Comparison of ENCODE assay signal across 1 cellular context in the genomic region with DNA sequence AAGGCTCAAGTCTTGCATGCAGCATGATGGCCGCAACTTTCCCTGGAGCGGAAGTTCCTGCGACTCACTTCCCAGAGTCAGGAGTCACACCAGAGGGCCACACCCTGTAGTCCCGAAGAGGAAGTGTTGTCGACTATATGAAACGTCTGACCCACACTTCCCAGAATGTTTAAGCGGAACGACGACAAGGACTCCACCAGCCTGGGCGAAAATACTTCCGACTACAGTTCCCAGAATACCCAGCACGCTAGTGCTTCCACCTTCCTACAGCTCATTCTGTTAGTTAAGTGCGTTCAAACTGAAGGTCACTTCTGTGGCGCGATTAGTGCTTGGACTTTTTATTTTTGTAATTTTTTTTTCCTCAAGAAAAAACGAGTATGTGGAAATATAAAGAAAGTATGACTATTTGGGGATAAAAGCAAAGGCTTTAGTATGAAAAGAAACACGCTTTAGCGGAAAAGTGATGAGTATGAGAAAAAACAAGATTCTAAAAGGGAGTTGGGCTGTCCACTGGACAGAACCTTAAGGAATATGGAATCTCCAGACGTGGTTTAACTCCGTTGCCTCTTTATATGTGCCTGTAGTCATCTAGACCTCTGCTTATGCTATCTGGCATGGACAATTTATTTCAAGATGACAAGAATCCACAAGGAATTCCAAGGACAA.
TF ChIP-seq lines count a peak whose summit lies in the region.

No MANE protein-coding gene starts in this region.

TF ChIP-seq in K562, 482 proteins besides CTCF, POLR2A, EP300 and RAD21 (continued from another document and continues in another):
- TF ChIP-seq, protein P1, sequence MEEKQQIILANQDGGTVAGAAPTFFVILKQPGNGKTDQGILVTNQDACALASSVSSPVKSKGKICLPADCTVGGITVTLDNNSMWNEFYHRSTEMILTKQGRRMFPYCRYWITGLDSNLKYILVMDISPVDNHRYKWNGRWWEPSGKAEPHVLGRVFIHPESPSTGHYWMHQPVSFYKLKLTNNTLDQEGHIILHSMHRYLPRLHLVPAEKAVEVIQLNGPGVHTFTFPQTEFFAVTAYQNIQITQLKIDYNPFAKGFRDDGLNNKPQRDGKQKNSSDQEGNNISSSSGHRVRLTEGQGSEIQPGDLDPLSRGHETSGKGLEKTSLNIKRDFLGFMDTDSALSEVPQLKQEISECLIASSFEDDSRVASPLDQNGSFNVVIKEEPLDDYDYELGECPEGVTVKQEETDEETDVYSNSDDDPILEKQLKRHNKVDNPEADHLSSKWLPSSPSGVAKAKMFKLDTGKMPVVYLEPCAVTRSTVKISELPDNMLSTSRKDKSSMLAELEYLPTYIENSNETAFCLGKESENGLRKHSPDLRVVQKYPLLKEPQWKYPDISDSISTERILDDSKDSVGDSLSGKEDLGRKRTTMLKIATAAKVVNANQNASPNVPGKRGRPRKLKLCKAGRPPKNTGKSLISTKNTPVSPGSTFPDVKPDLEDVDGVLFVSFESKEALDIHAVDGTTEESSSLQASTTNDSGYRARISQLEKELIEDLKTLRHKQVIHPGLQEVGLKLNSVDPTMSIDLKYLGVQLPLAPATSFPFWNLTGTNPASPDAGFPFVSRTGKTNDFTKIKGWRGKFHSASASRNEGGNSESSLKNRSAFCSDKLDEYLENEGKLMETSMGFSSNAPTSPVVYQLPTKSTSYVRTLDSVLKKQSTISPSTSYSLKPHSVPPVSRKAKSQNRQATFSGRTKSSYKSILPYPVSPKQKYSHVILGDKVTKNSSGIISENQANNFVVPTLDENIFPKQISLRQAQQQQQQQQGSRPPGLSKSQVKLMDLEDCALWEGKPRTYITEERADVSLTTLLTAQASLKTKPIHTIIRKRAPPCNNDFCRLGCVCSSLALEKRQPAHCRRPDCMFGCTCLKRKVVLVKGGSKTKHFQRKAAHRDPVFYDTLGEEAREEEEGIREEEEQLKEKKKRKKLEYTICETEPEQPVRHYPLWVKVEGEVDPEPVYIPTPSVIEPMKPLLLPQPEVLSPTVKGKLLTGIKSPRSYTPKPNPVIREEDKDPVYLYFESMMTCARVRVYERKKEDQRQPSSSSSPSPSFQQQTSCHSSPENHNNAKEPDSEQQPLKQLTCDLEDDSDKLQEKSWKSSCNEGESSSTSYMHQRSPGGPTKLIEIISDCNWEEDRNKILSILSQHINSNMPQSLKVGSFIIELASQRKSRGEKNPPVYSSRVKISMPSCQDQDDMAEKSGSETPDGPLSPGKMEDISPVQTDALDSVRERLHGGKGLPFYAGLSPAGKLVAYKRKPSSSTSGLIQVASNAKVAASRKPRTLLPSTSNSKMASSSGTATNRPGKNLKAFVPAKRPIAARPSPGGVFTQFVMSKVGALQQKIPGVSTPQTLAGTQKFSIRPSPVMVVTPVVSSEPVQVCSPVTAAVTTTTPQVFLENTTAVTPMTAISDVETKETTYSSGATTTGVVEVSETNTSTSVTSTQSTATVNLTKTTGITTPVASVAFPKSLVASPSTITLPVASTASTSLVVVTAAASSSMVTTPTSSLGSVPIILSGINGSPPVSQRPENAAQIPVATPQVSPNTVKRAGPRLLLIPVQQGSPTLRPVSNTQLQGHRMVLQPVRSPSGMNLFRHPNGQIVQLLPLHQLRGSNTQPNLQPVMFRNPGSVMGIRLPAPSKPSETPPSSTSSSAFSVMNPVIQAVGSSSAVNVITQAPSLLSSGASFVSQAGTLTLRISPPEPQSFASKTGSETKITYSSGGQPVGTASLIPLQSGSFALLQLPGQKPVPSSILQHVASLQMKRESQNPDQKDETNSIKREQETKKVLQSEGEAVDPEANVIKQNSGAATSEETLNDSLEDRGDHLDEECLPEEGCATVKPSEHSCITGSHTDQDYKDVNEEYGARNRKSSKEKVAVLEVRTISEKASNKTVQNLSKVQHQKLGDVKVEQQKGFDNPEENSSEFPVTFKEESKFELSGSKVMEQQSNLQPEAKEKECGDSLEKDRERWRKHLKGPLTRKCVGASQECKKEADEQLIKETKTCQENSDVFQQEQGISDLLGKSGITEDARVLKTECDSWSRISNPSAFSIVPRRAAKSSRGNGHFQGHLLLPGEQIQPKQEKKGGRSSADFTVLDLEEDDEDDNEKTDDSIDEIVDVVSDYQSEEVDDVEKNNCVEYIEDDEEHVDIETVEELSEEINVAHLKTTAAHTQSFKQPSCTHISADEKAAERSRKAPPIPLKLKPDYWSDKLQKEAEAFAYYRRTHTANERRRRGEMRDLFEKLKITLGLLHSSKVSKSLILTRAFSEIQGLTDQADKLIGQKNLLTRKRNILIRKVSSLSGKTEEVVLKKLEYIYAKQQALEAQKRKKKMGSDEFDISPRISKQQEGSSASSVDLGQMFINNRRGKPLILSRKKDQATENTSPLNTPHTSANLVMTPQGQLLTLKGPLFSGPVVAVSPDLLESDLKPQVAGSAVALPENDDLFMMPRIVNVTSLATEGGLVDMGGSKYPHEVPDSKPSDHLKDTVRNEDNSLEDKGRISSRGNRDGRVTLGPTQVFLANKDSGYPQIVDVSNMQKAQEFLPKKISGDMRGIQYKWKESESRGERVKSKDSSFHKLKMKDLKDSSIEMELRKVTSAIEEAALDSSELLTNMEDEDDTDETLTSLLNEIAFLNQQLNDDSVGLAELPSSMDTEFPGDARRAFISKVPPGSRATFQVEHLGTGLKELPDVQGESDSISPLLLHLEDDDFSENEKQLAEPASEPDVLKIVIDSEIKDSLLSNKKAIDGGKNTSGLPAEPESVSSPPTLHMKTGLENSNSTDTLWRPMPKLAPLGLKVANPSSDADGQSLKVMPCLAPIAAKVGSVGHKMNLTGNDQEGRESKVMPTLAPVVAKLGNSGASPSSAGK (IDR thresholded peaks at IDR 0.05), result no peak
- TF ChIP-seq CHD4 (IDR thresholded peaks at IDR 0.05; ENCODE audit: insufficient read depth, insufficient replicate concordance, low read depth, low read length, poor library complexity, severe bottlenecking) (no peak), GABPA (tag; conservative IDR thresholded peaks at IDR 0.05; ENCODE audit: low read depth) (peak; percentile 85), ADNP (tag; IDR thresholded peaks at IDR 0.05) (no peak), GTF2F1 (IDR thresholded peaks at IDR 0.05; ENCODE audit: low read depth, low read length) (no peak)
- TF ChIP-seq, protein P2, sequence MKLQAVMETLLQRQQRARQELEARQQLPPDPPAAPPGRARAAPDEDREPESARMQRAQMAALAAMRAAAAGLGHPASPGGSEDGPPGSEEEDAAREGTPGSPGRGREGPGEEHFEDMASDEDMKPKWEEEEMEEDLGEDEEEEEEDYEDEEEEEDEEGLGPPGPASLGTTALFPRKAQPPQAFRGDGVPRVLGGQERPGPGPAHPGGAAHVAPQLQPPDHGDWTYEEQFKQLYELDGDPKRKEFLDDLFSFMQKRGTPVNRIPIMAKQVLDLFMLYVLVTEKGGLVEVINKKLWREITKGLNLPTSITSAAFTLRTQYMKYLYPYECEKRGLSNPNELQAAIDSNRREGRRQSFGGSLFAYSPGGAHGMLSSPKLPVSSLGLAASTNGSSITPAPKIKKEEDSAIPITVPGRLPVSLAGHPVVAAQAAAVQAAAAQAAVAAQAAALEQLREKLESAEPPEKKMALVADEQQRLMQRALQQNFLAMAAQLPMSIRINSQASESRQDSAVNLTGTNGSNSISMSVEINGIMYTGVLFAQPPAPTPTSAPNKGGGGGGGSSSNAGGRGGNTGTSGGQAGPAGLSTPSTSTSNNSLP (IDR thresholded peaks at IDR 0.05; ENCODE audit: borderline replicate concordance, low read depth, low read length), result no peak
- TF ChIP-seq, protein P3, sequence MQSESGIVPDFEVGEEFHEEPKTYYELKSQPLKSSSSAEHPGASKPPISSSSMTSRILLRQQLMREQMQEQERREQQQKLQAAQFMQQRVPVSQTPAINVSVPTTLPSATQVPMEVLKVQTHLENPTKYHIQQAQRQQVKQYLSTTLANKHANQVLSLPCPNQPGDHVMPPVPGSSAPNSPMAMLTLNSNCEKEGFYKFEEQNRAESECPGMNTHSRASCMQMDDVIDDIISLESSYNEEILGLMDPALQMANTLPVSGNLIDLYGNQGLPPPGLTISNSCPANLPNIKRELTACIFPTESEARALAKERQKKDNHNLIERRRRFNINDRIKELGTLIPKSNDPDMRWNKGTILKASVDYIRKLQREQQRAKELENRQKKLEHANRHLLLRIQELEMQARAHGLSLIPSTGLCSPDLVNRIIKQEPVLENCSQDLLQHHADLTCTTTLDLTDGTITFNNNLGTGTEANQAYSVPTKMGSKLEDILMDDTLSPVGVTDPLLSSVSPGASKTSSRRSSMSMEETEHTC (IDR thresholded peaks at IDR 0.05), result no peak
- TF ChIP-seq, protein P4, sequence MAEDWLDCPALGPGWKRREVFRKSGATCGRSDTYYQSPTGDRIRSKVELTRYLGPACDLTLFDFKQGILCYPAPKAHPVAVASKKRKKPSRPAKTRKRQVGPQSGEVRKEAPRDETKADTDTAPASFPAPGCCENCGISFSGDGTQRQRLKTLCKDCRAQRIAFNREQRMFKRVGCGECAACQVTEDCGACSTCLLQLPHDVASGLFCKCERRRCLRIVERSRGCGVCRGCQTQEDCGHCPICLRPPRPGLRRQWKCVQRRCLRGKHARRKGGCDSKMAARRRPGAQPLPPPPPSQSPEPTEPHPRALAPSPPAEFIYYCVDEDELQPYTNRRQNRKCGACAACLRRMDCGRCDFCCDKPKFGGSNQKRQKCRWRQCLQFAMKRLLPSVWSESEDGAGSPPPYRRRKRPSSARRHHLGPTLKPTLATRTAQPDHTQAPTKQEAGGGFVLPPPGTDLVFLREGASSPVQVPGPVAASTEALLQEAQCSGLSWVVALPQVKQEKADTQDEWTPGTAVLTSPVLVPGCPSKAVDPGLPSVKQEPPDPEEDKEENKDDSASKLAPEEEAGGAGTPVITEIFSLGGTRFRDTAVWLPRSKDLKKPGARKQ (CRISPR knock-in tag; IDR thresholded peaks at IDR 0.05), result no peak
- TF ChIP-seq, protein P5, sequence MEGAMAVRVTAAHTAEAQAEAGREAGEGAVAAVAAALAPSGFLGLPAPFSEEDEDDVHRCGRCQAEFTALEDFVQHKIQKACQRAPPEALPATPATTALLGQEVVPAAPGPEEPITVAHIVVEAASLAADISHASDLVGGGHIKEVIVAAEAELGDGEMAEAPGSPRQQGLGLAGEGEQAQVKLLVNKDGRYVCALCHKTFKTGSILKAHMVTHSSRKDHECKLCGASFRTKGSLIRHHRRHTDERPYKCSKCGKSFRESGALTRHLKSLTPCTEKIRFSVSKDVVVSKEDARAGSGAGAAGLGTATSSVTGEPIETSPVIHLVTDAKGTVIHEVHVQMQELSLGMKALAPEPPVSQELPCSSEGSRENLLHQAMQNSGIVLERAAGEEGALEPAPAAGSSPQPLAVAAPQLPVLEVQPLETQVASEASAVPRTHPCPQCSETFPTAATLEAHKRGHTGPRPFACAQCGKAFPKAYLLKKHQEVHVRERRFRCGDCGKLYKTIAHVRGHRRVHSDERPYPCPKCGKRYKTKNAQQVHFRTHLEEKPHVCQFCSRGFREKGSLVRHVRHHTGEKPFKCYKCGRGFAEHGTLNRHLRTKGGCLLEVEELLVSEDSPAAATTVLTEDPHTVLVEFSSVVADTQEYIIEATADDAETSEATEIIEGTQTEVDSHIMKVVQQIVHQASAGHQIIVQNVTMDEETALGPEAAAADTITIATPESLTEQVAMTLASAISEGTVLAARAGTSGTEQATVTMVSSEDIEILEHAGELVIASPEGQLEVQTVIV (CRISPR knock-in tag; IDR thresholded peaks at IDR 0.05; ENCODE audit: borderline replicate concordance), result no peak
- TF ChIP-seq, protein P6, sequence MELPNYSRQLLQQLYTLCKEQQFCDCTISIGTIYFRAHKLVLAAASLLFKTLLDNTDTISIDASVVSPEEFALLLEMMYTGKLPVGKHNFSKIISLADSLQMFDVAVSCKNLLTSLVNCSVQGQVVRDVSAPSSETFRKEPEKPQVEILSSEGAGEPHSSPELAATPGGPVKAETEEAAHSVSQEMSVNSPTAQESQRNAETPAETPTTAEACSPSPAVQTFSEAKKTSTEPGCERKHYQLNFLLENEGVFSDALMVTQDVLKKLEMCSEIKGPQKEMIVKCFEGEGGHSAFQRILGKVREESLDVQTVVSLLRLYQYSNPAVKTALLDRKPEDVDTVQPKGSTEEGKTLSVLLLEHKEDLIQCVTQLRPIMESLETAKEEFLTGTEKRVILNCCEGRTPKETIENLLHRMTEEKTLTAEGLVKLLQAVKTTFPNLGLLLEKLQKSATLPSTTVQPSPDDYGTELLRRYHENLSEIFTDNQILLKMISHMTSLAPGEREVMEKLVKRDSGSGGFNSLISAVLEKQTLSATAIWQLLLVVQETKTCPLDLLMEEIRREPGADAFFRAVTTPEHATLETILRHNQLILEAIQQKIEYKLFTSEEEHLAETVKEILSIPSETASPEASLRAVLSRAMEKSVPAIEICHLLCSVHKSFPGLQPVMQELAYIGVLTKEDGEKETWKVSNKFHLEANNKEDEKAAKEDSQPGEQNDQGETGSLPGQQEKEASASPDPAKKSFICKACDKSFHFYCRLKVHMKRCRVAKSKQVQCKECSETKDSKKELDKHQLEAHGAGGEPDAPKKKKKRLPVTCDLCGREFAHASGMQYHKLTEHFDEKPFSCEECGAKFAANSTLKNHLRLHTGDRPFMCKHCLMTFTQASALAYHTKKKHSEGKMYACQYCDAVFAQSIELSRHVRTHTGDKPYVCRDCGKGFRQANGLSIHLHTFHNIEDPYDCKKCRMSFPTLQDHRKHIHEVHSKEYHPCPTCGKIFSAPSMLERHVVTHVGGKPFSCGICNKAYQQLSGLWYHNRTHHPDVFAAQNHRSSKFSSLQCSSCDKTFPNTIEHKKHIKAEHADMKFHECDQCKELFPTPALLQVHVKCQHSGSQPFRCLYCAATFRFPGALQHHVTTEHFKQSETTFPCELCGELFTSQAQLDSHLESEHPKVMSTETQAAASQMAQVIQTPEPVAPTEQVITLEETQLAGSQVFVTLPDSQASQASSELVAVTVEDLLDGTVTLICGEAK (IDR thresholded peaks at IDR 0.05), result peak; percentile 56; the same call in 1 of the 2 replicates
- TF ChIP-seq, protein P6 (CRISPR knock-in tag; IDR thresholded peaks at IDR 0.05), result no peak
